8 cellular contexts compared by ENCODE assay signal in the genomic region with DNA sequence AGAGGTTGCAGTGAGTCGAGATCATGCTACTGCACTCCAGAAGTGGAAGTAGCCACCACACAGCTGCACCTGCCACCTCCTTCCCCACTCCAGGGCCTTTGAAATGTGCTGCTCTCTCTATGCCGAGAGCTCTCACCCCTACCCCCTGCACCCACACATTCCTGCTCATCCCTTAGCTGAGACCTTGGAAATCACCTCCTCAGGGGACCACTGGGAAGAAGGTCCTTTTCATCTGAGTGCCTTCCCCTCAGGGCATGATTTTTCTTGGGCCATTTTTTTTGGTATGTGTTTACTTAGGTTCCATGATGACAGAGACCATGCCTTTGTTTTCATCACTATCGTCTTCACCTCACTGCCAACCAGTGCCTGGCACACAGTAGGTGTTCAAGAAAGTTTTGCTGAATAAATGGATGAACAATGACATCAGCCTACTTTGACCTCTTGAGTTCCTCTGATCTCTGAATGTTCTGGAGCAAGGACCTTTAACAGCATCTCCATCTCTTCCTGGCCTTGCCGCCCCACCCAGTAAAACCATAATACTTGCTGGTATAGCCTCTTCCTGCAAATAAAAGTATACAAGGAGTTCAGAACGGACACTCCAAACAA.
DNase-seq lines count a peak whose midpoint lies in the region; ATAC-seq and TF ChIP-seq lines count a peak whose summit lies in the region.

No MANE protein-coding gene starts in this region.

- ATAC-seq in gastrocnemius medialis (no peak), HG03432 (IDR thresholded peaks at IDR 0.05; ENCODE audit: unreplicated experiment) (no peak)

- intact Hi-C loops in gastrocnemius medialis (cut with DNase I; ENCODE audit: low total_unique reads) (no loop called here), posterior vena cava (cut with DNase I) (no loop called here)

- in situ Hi-C loops in gastrocnemius medialis (cut with MboI; ENCODE audit: low sequenced_read_pairs in 4 of 4), result no loop called here

- 59 to 62% methylated on average over 5 of the region's 5 CpGs for WGBS in esophagus, 2 donors

- peak; percentile 32 for DNase-seq in EH (ENCODE audit: low read depth)
- no peak for DNase-seq in SJSA1 (ENCODE audit: low read depth in 1 of 2, low spot score in 2 of 2)
- no peak for DNase-seq in gastrocnemius medialis
- no peak for DNase-seq in posterior vena cava (ENCODE audit: low spot score)
- no peak for DNase-seq in kidney glomerular epithelial cell (lab: John Stamatoyannopoulos, UW)
- no peak for DNase-seq in nucleus accumbens (lab: John Stamatoyannopoulos, UW)

- no peak for TF ChIP-seq POLR2A in gastrocnemius medialis (IDR thresholded peaks at IDR 0.05)

- peaks cover 90% of the 10 kb centered on the region for H3K36me3 ChIP-seq in SJSA1
- peaks cover 3 to 10% of the 10 kb centered on the region in 2 donors for H3K36me3 ChIP-seq in esophagus (ENCODE audit: control insufficient read depth in 2 of 2, insufficient read depth in 2 of 2, low read length in 1 of 2)
- peaks cover 0 to 21% of the 10 kb centered on the region in 2 donors for H3K36me3 ChIP-seq in gastrocnemius medialis

- 0 out of 2 replicates have a peak overlapping the region, but pooled peaks have one; percentile 97 for H3K27ac ChIP-seq in SJSA1
- peak overlapping the region; percentile 77 to 91 for H3K27ac ChIP-seq in esophagus (ENCODE audit: low read depth in 2 of 2, low read length in 1 of 2)
- peak overlapping the region; percentile 91 to 97 (median 94) for H3K27ac ChIP-seq in gastrocnemius medialis

- H3K4me1 ChIP-seq in SJSA1 (replicated peaks) (peaks cover 74% of the 10 kb centered on the region), esophagus (ENCODE audit: control insufficient read depth in 2 of 2, insufficient read depth in 2 of 2, low read length in 1 of 2) (peaks cover 4 to 38% of the 10 kb centered on the region in 2 donors), gastrocnemius medialis (peaks cover 98 to 99% of the 10 kb centered on the region in 2 donors)

- TF ChIP-seq CTCF in gastrocnemius medialis (IDR thresholded peaks at IDR 0.05 in 4 of 5, conservative IDR thresholded peaks at IDR 0.05 in 1 of 5), result no peak

- H3K9me3 ChIP-seq in SJSA1 (replicated peaks), result no peaks in the 10 kb centered on the region
- H3K9me3 ChIP-seq in esophagus (ENCODE audit: control insufficient read depth in 2 of 2, insufficient read depth in 1 of 2, low read depth in 1 of 2, low read length in 1 of 2), result no peaks in the 10 kb centered on the region
- H3K9me3 ChIP-seq in gastrocnemius medialis, result no peaks in the 10 kb centered on the region

- H3K4me3 ChIP-seq in SJSA1 (no peak overlapping the region), esophagus (ENCODE audit: low read depth in 1 of 2, low read length in 2 of 2) (no peak overlapping the region), gastrocnemius medialis (no peak overlapping the region)

- H3K27me3 ChIP-seq in SJSA1 (replicated peaks) (no peaks in the 10 kb centered on the region), esophagus (ENCODE audit: control insufficient read depth in 1 of 2, insufficient read depth in 2 of 2, low read length in 2 of 2) (no peaks in the 10 kb centered on the region), gastrocnemius medialis (no peaks in the 10 kb centered on the region)
